8 cellular contexts compared by ENCODE assay signal in the genomic region with DNA sequence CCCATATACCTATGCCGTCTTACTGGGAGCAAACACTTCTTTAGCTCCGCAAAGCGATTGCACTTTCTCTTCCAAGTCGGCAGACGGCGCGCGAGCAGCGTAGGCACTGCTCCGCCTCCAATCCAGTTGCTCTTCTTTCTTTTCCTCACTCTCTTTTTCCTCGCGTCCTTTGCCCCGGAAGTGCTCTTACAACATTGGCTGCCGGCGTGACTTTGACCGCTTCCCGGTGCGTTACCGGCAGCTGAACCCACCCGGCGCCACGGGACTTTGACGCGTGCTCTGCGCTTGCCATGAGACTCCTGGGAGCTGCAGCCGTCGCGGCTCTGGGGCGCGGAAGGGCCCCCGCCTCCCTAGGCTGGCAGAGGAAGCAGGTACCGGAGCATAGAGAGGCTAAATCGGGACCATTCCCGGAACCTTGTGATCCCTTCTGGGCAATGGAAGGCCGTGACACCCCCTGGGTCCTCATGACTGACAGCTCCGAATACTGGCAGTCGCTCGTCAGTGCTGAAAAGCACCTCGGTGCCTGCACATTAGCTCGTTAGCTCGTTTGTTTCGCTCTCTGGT. TPM values are rescaled to one million over a fixed set of nuclear protein-coding genes. Genes with fewer than 3 reads are reported as not detected.
DNase-seq lines count a peak whose midpoint lies in the region; ATAC-seq and TF ChIP-seq lines count a peak whose summit lies in the region.

A gene (plus strand): TSS at position 183 of the 564 bp plus-strand sequence. CDS start 108 bp downstream, at position 291.

- H3K27me3 ChIP-seq in dorsolateral prefrontal cortex (no peaks in the 10 kb centered on the region), right lobe of liver (no peaks in the 10 kb centered on the region)

- peak within 1 kb of the TSS in 57 of 59 donors; percentile 23 to 97 (median 85) for H3K27ac ChIP-seq in dorsolateral prefrontal cortex
- H3K27ac ChIP-seq in right lobe of liver, result peak within 1 kb of the TSS; percentile 60 to 75 (median 70)

- peak; percentile 54 for TF ChIP-seq POLR2A in right lobe of liver (IDR thresholded peaks at IDR 0.05)

- DNase-seq in CD1c-positive myeloid dendritic cell (ENCODE audit: extremely low spot score) (peak; percentile 94), NCI-H774 (lab: John Stamatoyannopoulos, UW) (peak; percentile 98), dorsolateral prefrontal cortex (peak; percentile 81 to 95 (median 93)), right lobe of liver (peak; percentile 91 to 95 (median 93))
- peak; percentile 83 to 89 for DNase-seq in activated CD4-positive, alpha-beta T cell treated with anti-CD3 and anti-CD28 coated beads, Interleukin-2, amount 50 U/mL, for 48 hours
- DNase-seq in stimulated activated CD4-positive, alpha-beta T cell treated with anti-CD3 and anti-CD28 coated beads, Interleukin-4, amount 100 ng/mL, for 48 hours (ENCODE audit: low read depth in 2 of 2), result peak; percentile 66 to 85

- ATAC-seq in GM19372 (IDR thresholded peaks at IDR 0.05; ENCODE audit: low read depth, unreplicated experiment) (peak; percentile 99), HG03565 (IDR thresholded peaks at IDR 0.05; ENCODE audit: unreplicated experiment) (peak; percentile 98), right lobe of liver (peak; percentile 99 to 100 (median 99))

- H3K36me3 ChIP-seq in right lobe of liver, result peaks cover 0 to 13% (median 0%) of the 10 kb centered on the region in 4 donors

- under 1% methylated on average over 37 of the region's 42 CpGs for WGBS in right lobe of liver (ENCODE audit: insufficient coverage, low coverage, low lambda C conversion rate, missing lambda C conversion rate)

- intact Hi-C loops in dorsolateral prefrontal cortex (cut with DNase I), result loop anchor here in 1 of 2 donors (5.0 kb wide), 1 partner anchor 72 kb away; a partner anchor contains a TSS
- intact Hi-C loops in right lobe of liver (cut with DNase I), result no loop called here

- TF ChIP-seq CTCF in dorsolateral prefrontal cortex (IDR thresholded peaks at IDR 0.05 in 54 of 56, conservative IDR thresholded peaks at IDR 0.05 in 2 of 56; ENCODE audit: low read depth in 1 of 56, partially characterized antibody in 56 of 56), result peak; percentile 89 to 99 (median 97)
- TF ChIP-seq CTCF in right lobe of liver (IDR thresholded peaks at IDR 0.05), result peak; percentile 61 to 98 (median 97)

- H3K4me1 ChIP-seq in right lobe of liver, result peaks cover 0 to 12% (median 5%) of the 10 kb centered on the region in 4 donors

- H3K4me3 ChIP-seq in dorsolateral prefrontal cortex (peak within 1 kb of the TSS; percentile 60 to 100 (median 90)), right lobe of liver (peak within 1 kb of the TSS; percentile 52 to 98 (median 95))

- no peaks in the 10 kb centered on the region for H3K9me3 ChIP-seq in right lobe of liver

RNA-seq across cellular contexts. Expression of the gene that starts here (rescaled TPM):
- total RNA-seq in dorsolateral prefrontal cortex (10 to 100 TPM; 47.9 to 82.8 (median 61.3) TPM), right lobe of liver (10 to 100 TPM; 40.2 to 61.5 (median 43.8) TPM)

Comparison
In these comparisons a context has a peak if more than half of its experiments do, and no peak if none do; other contexts are left out.
1. Peak in every context shown above with its lines: DNase-seq, ATAC-seq, H3K4me3 ChIP-seq and H3K27ac ChIP-seq.